In the genomic region with DNA sequence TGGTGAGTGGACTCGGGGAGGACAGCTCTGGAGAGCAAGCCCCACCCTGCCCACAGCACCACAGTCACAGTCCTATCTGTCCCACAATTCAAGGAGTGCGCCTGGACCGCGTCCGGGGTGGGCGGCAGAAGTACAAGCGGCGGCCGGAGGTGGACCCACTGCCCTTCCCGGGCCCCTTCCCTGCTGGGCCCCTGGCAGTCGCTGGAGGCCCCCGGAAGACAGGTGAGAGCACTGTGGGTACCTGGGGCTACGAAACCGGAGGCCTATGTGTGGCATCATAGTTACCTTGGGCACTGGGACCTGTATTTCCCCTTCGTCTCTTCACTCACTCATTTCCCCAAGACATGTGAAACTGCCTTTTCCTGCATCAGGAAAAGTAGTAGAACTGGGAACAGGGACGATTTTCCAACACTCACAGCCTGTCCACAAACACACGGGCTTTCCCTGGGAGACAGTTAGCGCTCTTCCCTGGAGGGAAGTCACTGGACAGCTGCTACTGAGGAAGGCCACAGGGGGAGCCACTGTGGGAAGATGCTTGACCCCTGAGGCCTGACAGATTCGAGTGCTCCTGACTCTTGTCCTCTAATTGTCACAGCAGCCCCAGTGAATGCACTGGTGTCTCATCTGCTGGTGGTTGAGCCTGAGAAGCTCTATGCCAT, we compare ENCODE assay signal across 1 cellular context.
TF ChIP-seq lines count a peak whose summit lies in the region.

No MANE protein-coding gene starts in this region.

TF ChIP-seq in WTC11, 78 proteins besides CTCF, POLR2A, EP300 and RAD21:
- TF ChIP-seq, protein P1, sequence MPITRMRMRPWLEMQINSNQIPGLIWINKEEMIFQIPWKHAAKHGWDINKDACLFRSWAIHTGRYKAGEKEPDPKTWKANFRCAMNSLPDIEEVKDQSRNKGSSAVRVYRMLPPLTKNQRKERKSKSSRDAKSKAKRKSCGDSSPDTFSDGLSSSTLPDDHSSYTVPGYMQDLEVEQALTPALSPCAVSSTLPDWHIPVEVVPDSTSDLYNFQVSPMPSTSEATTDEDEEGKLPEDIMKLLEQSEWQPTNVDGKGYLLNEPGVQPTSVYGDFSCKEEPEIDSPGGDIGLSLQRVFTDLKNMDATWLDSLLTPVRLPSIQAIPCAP (CRISPR knock-in tag; IDR thresholded peaks at IDR 0.05) = no peak
